ENCODE assay signal across 10 cellular contexts in genomic region chr3:71579301-71579933, GRCh38. TPM values are rescaled to one million over a fixed set of nuclear protein-coding genes. Genes with fewer than 3 reads are reported as not detected.
DNase-seq lines count a peak whose midpoint lies in the region; ATAC-seq and TF ChIP-seq lines count a peak whose summit lies in the region.
"Had no signal": no experiment of that assay in that cellular context is flagged by ENCODE, and none has a peak within 500 bp of the region (broad histone marks: within the 10 kb centered on the region; RNA-seq: fewer than 3 reads in every experiment).

No MANE protein-coding gene starts in this region.

- H2AFZ ChIP-seq in ACC112 (ENCODE audit: low read length, unreplicated experiment) (peak overlapping the region; percentile 55), mammary epithelial cell (ENCODE audit: low read depth, low read length) (peak overlapping the region; percentile 53)

- CTCF ChIA-PET in mammary epithelial cell (lab: Charles Lee; ENCODE audit: low non-redundant PET) = interaction anchor here (0.6 kb wide), 1 partner anchor 75 kb away, joined by 3 read pairs; no protein-coding TSS in a partner anchor

- H3K4me2 ChIP-seq in mammary epithelial cell (ENCODE audit: insufficient read depth, low read depth, low read length) = peak overlapping the region; percentile 82

- no peaks in the 10 kb centered on the region for H3K36me3 ChIP-seq in ACC112 (ENCODE audit: insufficient read depth, low read length)
- H3K36me3 ChIP-seq in MG63 = no peaks in the 10 kb centered on the region
- no peaks in the 10 kb centered on the region for H3K36me3 ChIP-seq in mammary epithelial cell (ENCODE audit: insufficient read depth, low read length)

- H3K4me3 ChIP-seq in ACC112 (ENCODE audit: low read depth, low read length) (peak overlapping the region; percentile 37), MG63 (peak overlapping the region; percentile 69), mammary epithelial cell (replicated peaks in 1 of 3; ENCODE audit: insufficient read depth in 1 of 3, low read depth in 2 of 3, low read length in 3 of 3) (peak overlapping the region; percentile 21 to 98 (median 89))

- no peak for DNase-seq in MG63
- peak; percentile 29 for DNase-seq in mammary epithelial cell
- DNase-seq in naive B cell = no peak
- no peak for DNase-seq in amygdala (lab: John Stamatoyannopoulos, UW)
- DNase-seq: activated CD8-positive, alpha-beta memory T cell treated with anti-CD3 and anti-CD28 coated beads for 24 hours; NCI-H524 treated with DMSO at 0.1 percent for 48 hours had no signal

- dilution Hi-C loops in mammary epithelial cell (cut with HindIII; ENCODE audit: low sequenced_read_pairs) = no loop called here

- peak overlapping the region; percentile 89 for H3K9ac ChIP-seq in mammary epithelial cell (ENCODE audit: insufficient read depth, low read length)

- TF ChIP-seq CTCF in mammary epithelial cell (conservative IDR thresholded peaks at IDR 0.05 in 1 of 2, IDR thresholded peaks at IDR 0.05 in 1 of 2; ENCODE audit: extremely low read depth in 1 of 2, insufficient read depth in 1 of 2, low read depth in 1 of 2, low read length in 2 of 2) = no peak

- WGBS in mammary epithelial cell (ENCODE audit: low coverage, missing lambda C conversion rate) = 0% methylated on average over 7 of the region's 7 CpGs

- no peak for ATAC-seq in naive B cell (ENCODE audit: low read depth in 2 of 2)
- no peak for ATAC-seq in GM18505 (IDR thresholded peaks at IDR 0.05; ENCODE audit: unreplicated experiment)
- no peak for ATAC-seq in GM18858 (IDR thresholded peaks at IDR 0.05; ENCODE audit: unreplicated experiment)
- ATAC-seq in HG02588 (IDR thresholded peaks at IDR 0.05; ENCODE audit: unreplicated experiment) = no peak

- H3K4me3 Mint-ChIP-seq in naive B cell = peak overlapping the region; percentile 97 to 100 (median 99)

- no peaks in the 10 kb centered on the region for H3K9me3 Mint-ChIP-seq in naive B cell

- peaks cover 41 to 62% (median 49%) of the 10 kb centered on the region in 3 donors for H3K4me1 Mint-ChIP-seq in naive B cell

- BruUV-seq in mammary epithelial cell (replicated peaks; lab: Mats Ljungman, UMichigan) = no TSS peak

- in situ Hi-C loops in mammary epithelial cell (cut with MboI; ENCODE audit: low sequenced_read_pairs in 2 of 2) = loop anchor here (10.0 to 25.0 kb wide), 4 partner anchors 75 to 517 kb away; no protein-coding TSS in a partner anchor

- H3K27me3 Mint-ChIP-seq in naive B cell = no peaks in the 10 kb centered on the region

- no peaks in the 10 kb centered on the region for H3K27me3 ChIP-seq in ACC112 (ENCODE audit: insufficient read depth, low read length)
- no peaks in the 10 kb centered on the region for H3K27me3 ChIP-seq in MG63
- no peaks in the 10 kb centered on the region for H3K27me3 ChIP-seq in mammary epithelial cell (ENCODE audit: insufficient read depth, low read length)

- TF ChIP-seq POLR2A in GM18505 (IDR thresholded peaks at IDR 0.05; ENCODE audit: borderline replicate concordance, extremely low read depth, insufficient read depth, insufficient read length) = no peak

- H3K9me3 ChIP-seq in MG63 = no peaks in the 10 kb centered on the region
- no peaks in the 10 kb centered on the region for H3K9me3 ChIP-seq in mammary epithelial cell (replicated peaks; ENCODE audit: insufficient read depth, low read length)

- H3K27ac ChIP-seq in ACC112 (ENCODE audit: low read depth, low read length) (no peak overlapping the region), mammary epithelial cell (ENCODE audit: insufficient read depth, low read depth, low read length) (peak overlapping the region; percentile 68)

- H3K36me3 Mint-ChIP-seq in naive B cell = peaks cover 0 to 9% of the 10 kb centered on the region in 2 donors

- intact Hi-C loops in mammary epithelial cell (cut with micrococcal nuclease) = loop anchor here (1.0 kb wide), 1 partner anchor 75 kb away; no protein-coding TSS in a partner anchor

- H3K79me2 ChIP-seq in ACC112 (ENCODE audit: control insufficient read depth, insufficient read depth, low read length, unreplicated experiment) (peaks cover 53% of the 10 kb centered on the region), mammary epithelial cell (ENCODE audit: insufficient read depth, low read length) (peaks cover 77% of the 10 kb centered on the region)

- H3K4me1 ChIP-seq in ACC112 (ENCODE audit: control insufficient read depth, insufficient read depth, low read length, unreplicated experiment) (peaks cover 20% of the 10 kb centered on the region), mammary epithelial cell (ENCODE audit: insufficient read depth, low read length) (peaks cover 39% of the 10 kb centered on the region)

- no peaks in the 10 kb centered on the region for H4K20me1 ChIP-seq in mammary epithelial cell (ENCODE audit: insufficient read depth, low read length)

- H3K27ac Mint-ChIP-seq in naive B cell = peak overlapping the region; percentile 34 to 100 (median 92)

RNA-seq across cellular contexts. Expression of gene FOXP1, which starts 4.1 kb away (rescaled TPM):
- total RNA-seq in MG63 (2014; rRNA removed; shearing (Covaris generic); ENCODE audit: low replicate concordance) = 14.4 and 15.0 TPM in 2 replicates
- 10 to 100 TPM; 49.5 to 62.5 TPM for total RNA-seq in mammary epithelial cell
- polyA plus RNA-seq in mammary epithelial cell = 34.2 TPM
- 87.2 TPM for polyA minus RNA-seq in mammary epithelial cell
- polyA plus RNA-seq in naive B cell (ENCODE audit: low read depth in 6 of 6) = 100 to 1,000 TPM; 441 to 620 (median 523) TPM

Comparison
In these comparisons a context has a peak if more than half of its experiments do, and no peak if none do; other contexts are left out.
1. H3K4me3 ChIP-seq: peak in every context shown above with its lines; median percentile 89 in mammary epithelial cell; 69 in MG63; 37 in ACC112.